Comparison of ENCODE assay signal across 8 cellular contexts in genomic region chr1:23553206-23553895, GRCh38. TPM values are rescaled to one million over a fixed set of nuclear protein-coding genes. Genes with fewer than 3 reads are reported as not detected.
DNase-seq lines count a peak whose midpoint lies in the region; ATAC-seq and TF ChIP-seq lines count a peak whose summit lies in the region.

No MANE protein-coding gene starts in this region.

- intact Hi-C loops in sciatic nerve (cut with DNase I) = no loop called here

- no peak for DNase-seq in CD8-positive, alpha-beta memory T cell
- DNase-seq in NT2/D1 (ENCODE audit: low read depth, low spot score) = no peak
- no peak for DNase-seq in progenitor cell of endocrine pancreas (ENCODE audit: low spot score, unreplicated experiment)
- no peak for DNase-seq in mesenteric fat pad (ENCODE audit: low spot score)
- no peak for DNase-seq in sciatic nerve (ENCODE audit: low spot score)
- no peak for DNase-seq in foreskin keratinocyte
- no peak for DNase-seq in GDM1 (lab: John Stamatoyannopoulos, UW)

- H3K36me3 Mint-ChIP-seq in CD8-positive, alpha-beta memory T cell = peaks cover 0 to 1% (median 0%) of the 10 kb centered on the region in 3 donors
- peaks cover 15% of the 10 kb centered on the region for H3K36me3 Mint-ChIP-seq in progenitor cell of endocrine pancreas (ENCODE audit: insufficient read depth)

- peaks cover 0 to 2% of the 10 kb centered on the region in 2 donors for H3K27me3 Mint-ChIP-seq in CD8-positive, alpha-beta memory T cell
- no peaks in the 10 kb centered on the region for H3K27me3 Mint-ChIP-seq in progenitor cell of endocrine pancreas

- ATAC-seq in sciatic nerve = no peak
- no peak for ATAC-seq in foreskin keratinocyte

- H3K36me3 ChIP-seq in CD8-positive, alpha-beta memory T cell (ENCODE audit: insufficient read depth, low read length) = no peaks in the 10 kb centered on the region
- H3K36me3 ChIP-seq in NT2/D1 (ENCODE audit: insufficient read depth, insufficient read length, low read length) (peaks cover 11% of the 10 kb centered on the region), ectodermal cell (ENCODE audit: control insufficient read depth, insufficient read depth, low read length) (peaks cover 13% of the 10 kb centered on the region)

- TF ChIP-seq CTCF in progenitor cell of endocrine pancreas (IDR thresholded peaks at IDR 0.05; ENCODE audit: unreplicated experiment) = no peak
- TF ChIP-seq CTCF in foreskin keratinocyte (conservative IDR thresholded peaks at IDR 0.05) = no peak

- peak overlapping the region in 6 of 8 donors; percentile 43 to 97 (median 92) for H3K27ac Mint-ChIP-seq in CD8-positive, alpha-beta memory T cell
- peak overlapping the region; percentile 96 for H3K27ac Mint-ChIP-seq in progenitor cell of endocrine pancreas

- 82 to 85% methylated on average over 11 of the region's 11 CpGs for WGBS in ectodermal cell, 2 experiments

- peak overlapping the region; percentile 79 for H3K9ac ChIP-seq in NT2/D1 (ENCODE audit: insufficient read length, low read depth)

- H3K27ac ChIP-seq in CD8-positive, alpha-beta memory T cell (ENCODE audit: low read depth, low read length) = no peak overlapping the region
- H3K27ac ChIP-seq in ectodermal cell (ENCODE audit: insufficient read depth, low read depth, low read length, poor library complexity, severe bottlenecking) (no peak overlapping the region), foreskin keratinocyte (no peak overlapping the region)

- no peaks in the 10 kb centered on the region for H3K9me3 Mint-ChIP-seq in CD8-positive, alpha-beta memory T cell
- H3K9me3 Mint-ChIP-seq in progenitor cell of endocrine pancreas (ENCODE audit: low read depth) = no peaks in the 10 kb centered on the region

- no peaks in the 10 kb centered on the region for H3K27me3 ChIP-seq in CD8-positive, alpha-beta memory T cell (ENCODE audit: insufficient read depth, low read length, poor library complexity, severe bottlenecking)
- H3K27me3 ChIP-seq in NT2/D1 (ENCODE audit: insufficient read depth, insufficient read length) (no peaks in the 10 kb centered on the region), ectodermal cell (ENCODE audit: control insufficient read depth, insufficient read depth, low read length, poor library complexity, severe bottlenecking) (peaks cover 14% of the 10 kb centered on the region), foreskin keratinocyte (no peaks in the 10 kb centered on the region)

- POLR2A ChIA-PET in CD8-positive, alpha-beta memory T cell (lab: Charles Lee) = interaction anchor here (1.0 kb wide), 1 partner anchor 66 kb away, joined by 4 read pairs; no protein-coding TSS in a partner anchor

- H3K4me3 ChIP-seq in CD8-positive, alpha-beta memory T cell (ENCODE audit: low read length) = no peak overlapping the region
- H3K4me3 ChIP-seq in NT2/D1 (ENCODE audit: insufficient read length, low read depth) = peak overlapping the region; percentile 59
- peak overlapping the region; percentile 45 for H3K4me3 ChIP-seq in ectodermal cell (ENCODE audit: insufficient read depth, low read depth, low read length)

- peak overlapping the region; percentile 69 to 92 (median 84) for H3K4me3 Mint-ChIP-seq in CD8-positive, alpha-beta memory T cell
- H3K4me3 Mint-ChIP-seq in progenitor cell of endocrine pancreas (ENCODE audit: low read depth) = peak overlapping the region; percentile 79

- no peaks in the 10 kb centered on the region for H3K9me3 ChIP-seq in CD8-positive, alpha-beta memory T cell (ENCODE audit: low read length)
- no peaks in the 10 kb centered on the region for H3K9me3 ChIP-seq in NT2/D1 (ENCODE audit: insufficient read depth, low read length)
- H3K9me3 ChIP-seq in ectodermal cell (ENCODE audit: control insufficient read depth, low read length) = no peaks in the 10 kb centered on the region

- H3K4me1 ChIP-seq in CD8-positive, alpha-beta memory T cell (ENCODE audit: insufficient read depth, low read length) = peaks cover 45% of the 10 kb centered on the region
- H3K4me1 ChIP-seq in NT2/D1 (ENCODE audit: insufficient read depth, insufficient read length) (peaks cover 8% of the 10 kb centered on the region), ectodermal cell (ENCODE audit: control insufficient read depth, insufficient read depth, low read length) (peaks cover 45% of the 10 kb centered on the region), foreskin keratinocyte (peaks cover 26% of the 10 kb centered on the region)

- peaks cover 40 to 50% (median 45%) of the 10 kb centered on the region in 3 donors for H3K4me1 Mint-ChIP-seq in CD8-positive, alpha-beta memory T cell
- peaks cover 42% of the 10 kb centered on the region for H3K4me1 Mint-ChIP-seq in progenitor cell of endocrine pancreas (ENCODE audit: low read depth)

- CTCF ChIA-PET in CD8-positive, alpha-beta memory T cell (lab: Charles Lee) = interaction anchor here (1.4 to 13.0 kb wide), 8 partner anchors 8 to 82 kb away, joined by 3 to 268 read pairs (median 6); no protein-coding TSS in a partner anchor

RNA-seq across cellular contexts. Expression of gene ID3, which starts 6.0 kb away (rescaled TPM):
- total RNA-seq in CD8-positive, alpha-beta memory T cell = 10 to 100 TPM; 18.4 to 19.3 TPM
- 4.7 TPM for polyA plus RNA-seq in CD8-positive, alpha-beta memory T cell
- polyA plus RNA-seq in ectodermal cell (2013, experiment 1 of 4) = 294 TPM
- polyA plus RNA-seq in ectodermal cell (2013, experiment 2 of 4) = 317 TPM
- polyA plus RNA-seq in ectodermal cell (2013, experiment 3 of 4) = 408 TPM
- 442 TPM for polyA plus RNA-seq in ectodermal cell (2013, experiment 4 of 4)
- total RNA-seq in progenitor cell of endocrine pancreas = 420 and 434 TPM in 2 replicates
- 168 TPM for total RNA-seq in mesenteric fat pad
- 289 TPM for total RNA-seq in sciatic nerve
- 7.8 and 13.0 TPM in 2 replicates for total RNA-seq in foreskin keratinocyte
- polyA plus RNA-seq in foreskin keratinocyte = 10.2 and 17.0 TPM in 2 replicates

RNA-seq across cellular contexts. Expression of gene E2F2, which starts 22.3 kb away (rescaled TPM):
- 10 to 100 TPM; 19.1 to 19.6 TPM for total RNA-seq in CD8-positive, alpha-beta memory T cell
- polyA plus RNA-seq in CD8-positive, alpha-beta memory T cell = 0.76 TPM
- polyA plus RNA-seq in ectodermal cell (2013, experiment 1 of 4) = 8.1 TPM
- polyA plus RNA-seq in ectodermal cell (2013, experiment 2 of 4) = 8.1 TPM
- polyA plus RNA-seq in ectodermal cell (2013, experiment 3 of 4) = 4.9 TPM
- 5.3 TPM for polyA plus RNA-seq in ectodermal cell (2013, experiment 4 of 4)
- total RNA-seq in progenitor cell of endocrine pancreas = 7.8 and 9.7 TPM in 2 replicates
- 0.29 TPM for total RNA-seq in mesenteric fat pad
- total RNA-seq in sciatic nerve = 2.1 TPM
- total RNA-seq in foreskin keratinocyte = 0.95 and 1.2 TPM in 2 replicates
- 0.37 and 0.45 TPM in 2 replicates for polyA plus RNA-seq in foreskin keratinocyte
